13 cellular contexts compared by ENCODE assay signal in the genomic region with DNA sequence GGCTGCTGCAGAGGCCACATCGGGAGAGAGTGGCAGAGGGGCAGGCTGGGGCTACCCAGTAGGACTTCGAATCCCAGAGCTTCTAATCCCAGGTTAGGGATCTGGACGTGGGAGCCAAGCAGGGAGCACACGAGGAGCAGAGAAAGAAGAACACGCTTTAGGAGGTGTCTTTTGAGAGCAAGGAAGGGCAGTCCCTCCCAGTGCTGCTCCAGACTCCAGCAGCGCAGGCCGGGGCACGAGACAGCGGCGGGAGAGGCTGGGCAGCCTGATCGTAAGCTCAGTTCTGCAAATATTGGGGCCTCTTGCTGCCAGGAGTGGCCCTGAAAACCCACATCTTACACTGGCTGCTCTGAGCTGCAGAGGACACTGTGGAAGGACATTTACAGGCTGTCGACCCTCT.
DNase-seq lines count a peak whose midpoint lies in the region; ATAC-seq, FAIRE-seq and TF ChIP-seq lines count a peak whose summit lies in the region.
"Had no signal": no experiment of that assay in that cellular context is flagged by ENCODE, and none has a peak within 500 bp of the region (broad histone marks: within the 10 kb centered on the region; RNA-seq: fewer than 3 reads in every experiment).

No MANE protein-coding gene starts in this region.

- H3K36me3 Mint-ChIP-seq in CD4-positive, CD25-positive, alpha-beta regulatory T cell = peaks cover 28% of the 10 kb centered on the region
- peaks cover 5% of the 10 kb centered on the region for H3K36me3 Mint-ChIP-seq in T-helper 17 cell (ENCODE audit: low read depth)

- SMC1A ChIA-PET in GM12878 (lab: Charles Lee; ENCODE audit: uncharacterized antibody, unreplicated experiment) = interaction anchor here (1.4 to 1.7 kb wide), 4 partner anchors 10 to 55 kb away, joined by 3 to 7 read pairs (median 5); no protein-coding TSS in a partner anchor

- WGBS in GM12878 (ENCODE audit: insufficient coverage, insufficient replicate concordance, low lambda C conversion rate, missing lambda C conversion rate) = 90% methylated on average over 12 of the region's 12 CpGs
- WGBS in right cardiac atrium = 46% methylated on average over 12 of the region's 12 CpGs
- WGBS in prostate gland = 46% methylated on average over 12 of the region's 12 CpGs

- BruUV-seq in GM12878 (replicated peaks; lab: Mats Ljungman, UMichigan) = no TSS peak

- no peak overlapping the region for H3K4me2 ChIP-seq in GM12878 (ENCODE audit: control insufficient read depth, insufficient read depth)

- in situ Hi-C loops in GM12878 (cut with MboI) = no loop called here

- no peak for FAIRE-seq in GM12878 (lab: Jason Lieb, UNC)

- TF ChIP-seq POLR2A in GM12878 (IDR thresholded peaks at IDR 0.05; ENCODE audit: low read depth, low read length) = no peak
- TF ChIP-seq POLR2A in prostate gland (IDR thresholded peaks at IDR 0.05) = no peak
- no peak for TF ChIP-seq POLR2A in GM18505 (IDR thresholded peaks at IDR 0.05; ENCODE audit: borderline replicate concordance, extremely low read depth, insufficient read depth, insufficient read length)

- H3K79me2 ChIP-seq in GM12878 (ENCODE audit: control insufficient read depth, insufficient read depth, low read length) = peaks cover 2% of the 10 kb centered on the region; the same call in 1 of the 2 replicates

- TF ChIP-seq RAD21 in GM12878 (IDR thresholded peaks at IDR 0.05; ENCODE audit: insufficient read depth, low read depth, low read length) = no peak

- H3K4me3 ChIP-seq in CD4-positive, CD25-positive, alpha-beta regulatory T cell (ENCODE audit: low read depth, low read length) = no peak overlapping the region
- no peak overlapping the region for H3K4me3 ChIP-seq in GM12878
- H3K4me3 ChIP-seq in right cardiac atrium (ENCODE audit: low read length) = no peak overlapping the region
- H3K4me3 ChIP-seq in prostate gland = no peak overlapping the region

- RAD21 ChIA-PET in GM12878 (lab: Charles Lee; ENCODE audit: unreplicated experiment) = interaction anchor here (1.2 to 1.3 kb wide), 2 partner anchors 18 to 28 kb away, joined by 3 to 9 read pairs; no protein-coding TSS in a partner anchor

- H3K36me3 ChIP-seq in CD4-positive, CD25-positive, alpha-beta regulatory T cell (ENCODE audit: control insufficient read depth, insufficient read depth, low read length) = no peaks in the 10 kb centered on the region
- peaks cover 5 to 8% of the 10 kb centered on the region in 2 experiments; a peak in 2 of 4 replicates for H3K36me3 ChIP-seq in GM12878 (ENCODE audit: control insufficient read depth in 2 of 2, insufficient read depth in 2 of 2, low read length in 1 of 2)
- no peaks in the 10 kb centered on the region for H3K36me3 ChIP-seq in prostate gland

- H3K4me1 Mint-ChIP-seq in CD4-positive, CD25-positive, alpha-beta regulatory T cell = peaks cover 0 to 25% (median 5%) of the 10 kb centered on the region in 4 donors
- H3K4me1 Mint-ChIP-seq in T-helper 17 cell = peaks cover 16% of the 10 kb centered on the region

- no peak for DNase-seq in CD4-positive, CD25-positive, alpha-beta regulatory T cell
- DNase-seq in GM12878 (ENCODE audit: low read depth, low spot score) (no peak), right cardiac atrium (no peak), prostate gland (ENCODE audit: low spot score) (no peak), T-helper 17 cell (no peak)
- DNase-seq in stimulated activated CD4-positive, alpha-beta T cell treated with anti-CD3 and anti-CD28 coated beads, Interleukin-2, amount 100 ng/mL, for 48 hours = no peak
- no peak for DNase-seq in activated CD4-positive, alpha-beta T cell treated with anti-CD3 and anti-CD28 coated beads for 1 hour
- DNase-seq: activated CD4-positive, alpha-beta T cell treated with anti-CD3 and anti-CD28 coated beads, Interleukin-2, amount 50 U/mL, for 48 hours; foreskin keratinocyte; NCI-H1048; NCI-H2171; stimulated activated CD4-positive, alpha-beta T cell treated with anti-CD3 and anti-CD28 coated beads, Interleukin-4, amount 100 ng/mL, for 24 hours had no signal

- no peak for TF ChIP-seq CTCF in GM12878 (IDR thresholded peaks at IDR 0.05 in 2 of 3, conservative IDR thresholded peaks at IDR 0.05 in 1 of 3; ENCODE audit: control insufficient read depth in 2 of 3, extremely low read depth in 1 of 3, insufficient read depth in 1 of 3, low read depth in 3 of 3, low read length in 3 of 3)
- TF ChIP-seq CTCF in prostate gland (IDR thresholded peaks at IDR 0.05) = no peak

- H3K27me3 ChIP-seq in CD4-positive, CD25-positive, alpha-beta regulatory T cell (ENCODE audit: control insufficient read depth, insufficient read depth, low read length) = no peaks in the 10 kb centered on the region
- no peaks in the 10 kb centered on the region for H3K27me3 ChIP-seq in GM12878 (replicated peaks in 1 of 2; ENCODE audit: control insufficient read depth in 2 of 2, insufficient read depth in 2 of 2, low read length in 1 of 2)
- H3K27me3 ChIP-seq in right cardiac atrium (ENCODE audit: control insufficient read depth, insufficient read depth) = no peaks in the 10 kb centered on the region
- no peaks in the 10 kb centered on the region for H3K27me3 ChIP-seq in prostate gland (replicated peaks; ENCODE audit: insufficient read depth)
- H3K27me3 ChIP-seq: foreskin keratinocyte had no signal

- no peak overlapping the region for H3K27ac ChIP-seq in CD4-positive, CD25-positive, alpha-beta regulatory T cell (ENCODE audit: insufficient read depth, low read length, poor library complexity, severe bottlenecking)
- H3K27ac ChIP-seq in GM12878 (ENCODE audit: control insufficient read depth, insufficient read depth) (peak overlapping the region; percentile 91), right cardiac atrium (ENCODE audit: low read length) (peak overlapping the region; percentile 93), prostate gland (peak overlapping the region; percentile 11 to 48)
- H3K27ac ChIP-seq: foreskin keratinocyte had no signal

- no peak for TF ChIP-seq EP300 in GM12878 (IDR thresholded peaks at IDR 0.05; ENCODE audit: borderline replicate concordance in 1 of 2, control insufficient read depth in 1 of 2, low read depth in 2 of 2, low read length in 2 of 2)

- H3K9ac ChIP-seq in GM12878 (ENCODE audit: control insufficient read depth, insufficient read depth, low read length) = no peak overlapping the region

- POLR2A ChIA-PET in GM12878 (lab: Charles Lee) = no interaction called here

- H3K27me3 Mint-ChIP-seq in CD4-positive, CD25-positive, alpha-beta regulatory T cell = no peaks in the 10 kb centered on the region
- H3K27me3 Mint-ChIP-seq in T-helper 17 cell = no peaks in the 10 kb centered on the region

- CTCF ChIA-PET in GM12878 (lab: Yijun Ruan, JAX) = no interaction called here

- H3K9me3 Mint-ChIP-seq in CD4-positive, CD25-positive, alpha-beta regulatory T cell = peaks cover 0 to 2% (median 0%) of the 10 kb centered on the region in 7 donors

- H3K4me1 ChIP-seq in CD4-positive, CD25-positive, alpha-beta regulatory T cell (ENCODE audit: control insufficient read depth, insufficient read depth, low read length, poor library complexity, severe bottlenecking) = no peaks in the 10 kb centered on the region
- peaks cover 53% of the 10 kb centered on the region for H3K4me1 ChIP-seq in GM12878 (ENCODE audit: control insufficient read depth, insufficient read depth, low read length)
- H3K4me1 ChIP-seq in right cardiac atrium (ENCODE audit: control insufficient read depth, insufficient read depth, low read length) = peaks cover 28% of the 10 kb centered on the region
- peaks cover 10% of the 10 kb centered on the region for H3K4me1 ChIP-seq in prostate gland (replicated peaks)
- H3K4me1 ChIP-seq: foreskin keratinocyte had no signal

- H3K4me3 Mint-ChIP-seq in CD4-positive, CD25-positive, alpha-beta regulatory T cell = no peak overlapping the region
- H3K4me3 Mint-ChIP-seq in T-helper 17 cell = no peak overlapping the region

- no peak for ATAC-seq in CD4-positive, CD25-positive, alpha-beta regulatory T cell (ENCODE audit: low read depth in 2 of 2)
- ATAC-seq in GM12878 (no peak), right cardiac atrium (peak; percentile 6), GM18505 (IDR thresholded peaks at IDR 0.05; ENCODE audit: unreplicated experiment) (no peak), T-helper 17 cell (no peak)

- intact Hi-C loops in GM12878 (cut with micrococcal nuclease; ENCODE audit: unreplicated experiment) = loop anchor here (2.0 kb wide), 2 partner anchors 19 to 53 kb away; no protein-coding TSS in a partner anchor
- intact Hi-C loops in right cardiac atrium (cut with DNase I) = no loop called here
- intact Hi-C loops in prostate gland (cut with DNase I) = no loop called here

- no peak overlapping the region for H2AFZ ChIP-seq in GM12878 (ENCODE audit: control insufficient read depth, low read depth, low read length)

- H4K20me1 ChIP-seq in GM12878 (ENCODE audit: control insufficient read depth, insufficient read depth) = no peaks in the 10 kb centered on the region

- peak overlapping the region in 2 of 3 donors; percentile 55 for H3K27ac Mint-ChIP-seq in CD4-positive, CD25-positive, alpha-beta regulatory T cell
- H3K27ac Mint-ChIP-seq in T-helper 17 cell = no peak overlapping the region

- no peaks in the 10 kb centered on the region for H3K9me3 ChIP-seq in CD4-positive, CD25-positive, alpha-beta regulatory T cell (ENCODE audit: control insufficient read depth in 2 of 2, low read length in 2 of 2)
- H3K9me3 ChIP-seq in GM12878 (replicated peaks; ENCODE audit: control insufficient read depth, insufficient read depth, low read length) = no peaks in the 10 kb centered on the region
- no peaks in the 10 kb centered on the region for H3K9me3 ChIP-seq in right cardiac atrium (ENCODE audit: control insufficient read depth, low read length)
- no peaks in the 10 kb centered on the region for H3K9me3 ChIP-seq in prostate gland
- no peaks in the 10 kb centered on the region for H3K9me3 ChIP-seq in T-helper 17 cell (ENCODE audit: control insufficient read depth, low read length, poor library complexity, severe bottlenecking)

TF ChIP-seq in GM12878, 131 proteins besides CTCF, POLR2A, EP300 and RAD21:
- TF ChIP-seq E4F1 (IDR thresholded peaks at IDR 0.05; ENCODE audit: borderline replicate concordance, partially characterized antibody) = no peak

Comparison
In these comparisons a context has a peak if more than half of its experiments do, and no peak if none do; other contexts are left out.
1. ATAC-seq: peak in right cardiac atrium (2 of 2); none in CD4-positive, CD25-positive, alpha-beta regulatory T cell (0 of 2), GM12878 (single experiment), GM18505 (single experiment) and T-helper 17 cell (single experiment).